9 cellular contexts compared by ENCODE assay signal in the genomic region with DNA sequence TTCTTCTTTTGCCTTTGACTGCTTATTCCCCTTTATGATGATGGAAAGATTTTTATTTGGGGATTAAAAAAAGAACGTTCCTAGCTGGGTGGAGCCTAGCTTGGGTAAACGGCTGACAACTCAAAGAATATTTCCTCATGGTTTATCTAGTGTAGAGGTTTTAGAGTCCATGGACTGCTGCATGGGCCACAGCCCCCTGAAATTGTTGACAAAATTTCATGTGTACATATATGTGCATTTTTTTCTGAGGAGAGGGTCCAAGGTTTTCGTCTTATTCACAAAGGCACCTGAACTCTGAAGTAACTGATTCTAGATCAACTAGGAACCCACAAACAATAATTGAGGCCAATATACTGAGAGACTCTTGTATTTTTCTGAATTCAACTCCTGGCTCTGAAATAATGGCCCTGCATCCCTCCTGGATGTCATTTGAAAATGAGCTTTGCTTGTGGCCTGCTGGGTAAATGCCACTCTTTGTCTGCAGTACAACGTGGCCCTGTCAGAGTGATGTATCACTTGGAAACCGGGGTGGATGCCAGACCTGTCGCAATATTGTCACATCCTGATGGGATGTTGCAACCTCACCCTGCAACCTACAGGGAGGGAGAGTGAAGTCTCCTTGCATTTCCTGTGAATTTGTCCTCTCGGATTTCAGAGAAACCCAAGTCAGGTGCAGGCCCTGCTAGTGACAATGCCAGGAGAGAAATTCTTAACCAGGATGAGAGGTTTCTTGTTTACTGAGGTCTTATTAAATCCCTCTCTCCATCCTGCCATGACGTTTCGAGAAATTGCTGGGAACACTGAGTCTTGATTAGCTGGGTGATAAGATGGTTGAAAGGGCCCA.
DNase-seq lines count a peak whose midpoint lies in the region; ATAC-seq and TF ChIP-seq lines count a peak whose summit lies in the region.
"Had no signal": no experiment of that assay in that cellular context is flagged by ENCODE, and none has a peak within 500 bp of the region (broad histone marks: within the 10 kb centered on the region; RNA-seq: fewer than 3 reads in every experiment).

No MANE protein-coding gene starts in this region.

- no peak for TF ChIP-seq CTCF in C4-2B (conservative IDR thresholded peaks at IDR 0.05)
- no peak for TF ChIP-seq CTCF in GM13976 (IDR thresholded peaks at IDR 0.05; ENCODE audit: borderline replicate concordance, control extremely low read depth, extremely low read depth, insufficient read depth, missing control alignments)

- DNase-seq in NCI-H1930 (lab: John Stamatoyannopoulos, UW) (peak; percentile 51 to 86), caudate nucleus (lab: John Stamatoyannopoulos, UW) (peak in 27 of 61 donors; percentile 12 to 64 (median 25)), midbrain (lab: John Stamatoyannopoulos, UW) (peak; percentile 54), GM13976 (ENCODE audit: low spot score) (no peak)
- DNase-seq in activated naive CD4-positive, alpha-beta T cell (lab: John Stamatoyannopoulos, UW): no peak
- no peak for DNase-seq in stimulated activated CD4-positive, alpha-beta T cell treated with anti-CD3 and anti-CD28 coated beads, Interleukin-2, amount 100 ng/mL, for 48 hours
- DNase-seq: stimulated activated CD4-positive, alpha-beta T cell treated with anti-CD3 and anti-CD28 coated beads, Interleukin-4, amount 100 ng/mL, for 1 hour had no signal

- in situ Hi-C loops in GM13976 (cut with MboI; ENCODE audit: low sequenced_read_pairs, unreplicated experiment): no loop called here

- H3K27ac ChIP-seq in C4-2B (peak overlapping the region; percentile 71), caudate nucleus (ENCODE audit: low read depth, low read length) (peak overlapping the region; percentile 92)

- no peak for ATAC-seq in HG03521 (IDR thresholded peaks at IDR 0.05; ENCODE audit: unreplicated experiment)

Comparison
In these comparisons a context has a peak if more than half of its experiments do, and no peak if none do; other contexts are left out.
1. DNase-seq: peak in NCI-H1930 (2 of 2) and midbrain (single experiment); none in GM13976 (single experiment), activated naive CD4-positive, alpha-beta T cell (0 of 4) and stimulated activated CD4-positive, alpha-beta T cell treated with anti-CD3 and anti-CD28 coated beads, Interleukin-2, amount 100 ng/mL, for 48 hours (0 of 2).